Comparison of ENCODE assay signal across 2 cellular contexts in genomic region chr7:139776486-139777303, GRCh38.
TF ChIP-seq lines count a peak whose summit lies in the region.

No MANE protein-coding gene starts in this region.

TF ChIP-seq in HCT116, 20 proteins besides CTCF, POLR2A, EP300 and RAD21:
- no peak for TF ChIP-seq POLR2AphosphoS5 (IDR thresholded peaks at IDR 0.05; ENCODE audit: low read depth, low read length)
- TF ChIP-seq SIN3A (IDR thresholded peaks at IDR 0.05; ENCODE audit: low read depth), result 0 out of 2 replicates have a peak, but pooled peaks have one; percentile 11
- TF ChIP-seq CEBPB (IDR thresholded peaks at IDR 0.05; ENCODE audit: low read depth), result no peak
- TF ChIP-seq SRF (IDR thresholded peaks at IDR 0.05; ENCODE audit: low read depth), result no peak
- TF ChIP-seq ZNF274 (IDR thresholded peaks at IDR 0.05; ENCODE audit: low read depth, low read length), result no peak
- TF ChIP-seq SP1 (IDR thresholded peaks at IDR 0.05; ENCODE audit: low read depth), result no peak
- no peak for TF ChIP-seq ATF3 (IDR thresholded peaks at IDR 0.05)
- TF ChIP-seq FOSL1 (IDR thresholded peaks at IDR 0.05; ENCODE audit: low read depth), result no peak

TF ChIP-seq in GM12878, 131 proteins besides CTCF, POLR2A, EP300 and RAD21:
- TF ChIP-seq JUNB (IDR thresholded peaks at IDR 0.05), result no peak
- TF ChIP-seq NBN (IDR thresholded peaks at IDR 0.05), result 0 out of 2 replicates have a peak, but pooled peaks have one; percentile 44
- TF ChIP-seq RELB (IDR thresholded peaks at IDR 0.05; ENCODE audit: low read depth), result 0 out of 2 replicates have a peak, but pooled peaks have one; percentile 17
- no peak for TF ChIP-seq BCL3 (IDR thresholded peaks at IDR 0.05; ENCODE audit: borderline replicate concordance, insufficient read depth, low read depth, low read length, poor library complexity, severe bottlenecking)
- TF ChIP-seq HDAC2 (IDR thresholded peaks at IDR 0.05), result no peak
- TF ChIP-seq MLLT1 (IDR thresholded peaks at IDR 0.05), result 0 out of 2 replicates have a peak, but pooled peaks have one; percentile 50
- TF ChIP-seq SKIL (IDR thresholded peaks at IDR 0.05; ENCODE audit: low read depth, poor library complexity, severe bottlenecking), result no peak
- no peak for TF ChIP-seq ZBED1 (IDR thresholded peaks at IDR 0.05; ENCODE audit: borderline replicate concordance)
- TF ChIP-seq PKNOX1 (IDR thresholded peaks at IDR 0.05), result no peak
- no peak for TF ChIP-seq SREBF1 (IDR thresholded peaks at IDR 0.05; ENCODE audit: low read length)
- no peak for TF ChIP-seq ZNF687 (IDR thresholded peaks at IDR 0.05)
- TF ChIP-seq NKRF (conservative IDR thresholded peaks at IDR 0.05), result 0 out of 2 replicates have a peak, but pooled peaks have one; percentile 10
- no peak for TF ChIP-seq RAD51 (IDR thresholded peaks at IDR 0.05)
- TF ChIP-seq HDGF (IDR thresholded peaks at IDR 0.05), result no peak
- no peak for TF ChIP-seq CREM (IDR thresholded peaks at IDR 0.05; ENCODE audit: low read depth)
- no peak for TF ChIP-seq ASH2L (IDR thresholded peaks at IDR 0.05; ENCODE audit: borderline replicate concordance, low read depth)
- TF ChIP-seq BCL11A (IDR thresholded peaks at IDR 0.05; ENCODE audit: low read depth, low read length), result no peak
- TF ChIP-seq SMC3 (IDR thresholded peaks at IDR 0.05; ENCODE audit: borderline replicate concordance, low read length), result no peak
- TF ChIP-seq ZNF622 (IDR thresholded peaks at IDR 0.05), result no peak
- TF ChIP-seq POLR2AphosphoS5 (IDR thresholded peaks at IDR 0.05; ENCODE audit: low read length), result peak; percentile 49; the same call in 1 of the 2 replicates
- no peak for TF ChIP-seq ZBTB11 (CRISPR knock-in tag; IDR thresholded peaks at IDR 0.05)
- no peak for TF ChIP-seq MEF2B (IDR thresholded peaks at IDR 0.05; ENCODE audit: partially characterized antibody, poor library complexity, severe bottlenecking)
- no peak for TF ChIP-seq KLF5 (IDR thresholded peaks at IDR 0.05; ENCODE audit: partially characterized antibody)
- TF ChIP-seq BRCA1 (IDR thresholded peaks at IDR 0.05; ENCODE audit: low read depth, low read length), result no peak
- TF ChIP-seq SIN3A (IDR thresholded peaks at IDR 0.05; ENCODE audit: low read depth, low read length), result no peak
- TF ChIP-seq BCLAF1 (IDR thresholded peaks at IDR 0.05), result no peak
- no peak; the same call in 1 of the 2 replicates for TF ChIP-seq GATAD2B (conservative IDR thresholded peaks at IDR 0.05; ENCODE audit: low read depth)
- TF ChIP-seq ZNF207 (IDR thresholded peaks at IDR 0.05; ENCODE audit: borderline replicate concordance), result no peak
- no peak for TF ChIP-seq RFX5 (IDR thresholded peaks at IDR 0.05; ENCODE audit: low read depth, low read length)
- no peak for TF ChIP-seq GABPA (IDR thresholded peaks at IDR 0.05; ENCODE audit: low read depth)
- TF ChIP-seq IKZF2 (IDR thresholded peaks at IDR 0.05), result no peak
- no peak for TF ChIP-seq FOS (IDR thresholded peaks at IDR 0.05; ENCODE audit: borderline replicate concordance, extremely low read depth, insufficient read length)
- TF ChIP-seq SMARCA5 (IDR thresholded peaks at IDR 0.05), result no peak
- no peak for TF ChIP-seq ZNF384 (IDR thresholded peaks at IDR 0.05; ENCODE audit: borderline replicate concordance, low read depth, low read length)
- TF ChIP-seq FOXM1 (IDR thresholded peaks at IDR 0.05; ENCODE audit: low read depth, low read length), result 0 out of 2 replicates have a peak, but pooled peaks have one; percentile 9
- TF ChIP-seq ETV6 (conservative IDR thresholded peaks at IDR 0.05 in 1 of 2, IDR thresholded peaks at IDR 0.05 in 1 of 2; ENCODE audit: borderline replicate concordance in 1 of 2, low read depth in 1 of 2), result no peak
- no peak for TF ChIP-seq TCF7 (IDR thresholded peaks at IDR 0.05; ENCODE audit: borderline replicate concordance)
